7 cellular contexts compared by ENCODE assay signal in the genomic region with DNA sequence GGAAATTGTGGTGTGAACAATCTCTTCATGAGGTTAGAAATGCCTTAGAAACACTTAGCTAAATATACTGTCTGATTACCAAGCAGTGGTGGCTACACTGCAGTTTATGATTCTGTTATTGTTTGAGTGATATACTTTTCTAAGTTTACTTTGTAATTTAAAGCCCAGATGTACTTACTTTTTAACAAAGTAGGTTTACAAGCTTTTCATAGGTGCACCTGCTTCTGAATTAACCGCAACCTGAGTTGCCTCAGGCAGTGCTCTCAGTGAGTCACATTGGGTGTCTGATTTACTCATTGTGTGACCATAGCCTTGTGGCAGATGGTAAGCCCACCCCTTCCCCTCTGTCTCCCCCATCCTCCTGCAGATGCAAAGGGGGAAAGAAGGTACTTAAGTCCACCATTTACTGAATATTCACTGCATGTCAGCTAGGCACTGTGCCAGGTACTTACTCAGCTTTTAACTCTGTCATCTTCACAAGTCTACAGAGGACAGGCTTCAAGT. TPM values are rescaled to one million over a fixed set of nuclear protein-coding genes. Genes with fewer than 3 reads are reported as not detected.
DNase-seq lines count a peak whose midpoint lies in the region; TF ChIP-seq lines count a peak whose summit lies in the region.

No MANE protein-coding gene starts in this region.

- H3K4me3 ChIP-seq in stomach: no peak overlapping the region

- 71 to 91% (median 86%) methylated on average over 1 of the region's 1 CpG for WGBS in stomach, 5 donors

- no peak for TF ChIP-seq EP300 in stomach (IDR thresholded peaks at IDR 0.05)

- peaks cover 37 to 95% (median 64%) of the 10 kb centered on the region in 4 donors for H3K4me1 ChIP-seq in stomach

- H3K36me3 Mint-ChIP-seq in chondrocyte (ENCODE audit: low read depth): no peaks in the 10 kb centered on the region

- TF ChIP-seq CTCF in chondrocyte (IDR thresholded peaks at IDR 0.05) (no peak), stomach (IDR thresholded peaks at IDR 0.05) (no peak)

- no peaks in the 10 kb centered on the region for H3K27me3 Mint-ChIP-seq in chondrocyte (ENCODE audit: low read depth)

- H3K27ac Mint-ChIP-seq in chondrocyte (ENCODE audit: unreplicated experiment): peak overlapping the region; percentile 91

- no peaks in the 10 kb centered on the region for H3K27me3 ChIP-seq in stomach

- H3K36me3 ChIP-seq in stomach: peaks cover 0 to 5% (median 0%) of the 10 kb centered on the region in 4 donors

- H3K4me3 Mint-ChIP-seq in chondrocyte (ENCODE audit: unreplicated experiment): no peak overlapping the region

- no peak for TF ChIP-seq POLR2A in stomach (IDR thresholded peaks at IDR 0.05)

- no peaks in the 10 kb centered on the region for H3K9me3 Mint-ChIP-seq in chondrocyte (ENCODE audit: low read depth)

- H3K4me1 Mint-ChIP-seq in chondrocyte (ENCODE audit: low read depth): peaks cover 35% of the 10 kb centered on the region

- intact Hi-C loops in stomach (cut with DNase I; ENCODE audit: low total_unique reads): no loop called here

- H3K27ac ChIP-seq in stomach: peak overlapping the region in 4 of 5 donors; percentile 78 to 84 (median 80)

- H3K9me3 ChIP-seq in stomach: no peaks in the 10 kb centered on the region

- DNase-seq in HT1080 (ENCODE audit: low read depth): peak; percentile 51
- DNase-seq in NCI-H345 treated with DMSO at 0.1 percent for 48 hours (lab: John Stamatoyannopoulos, UW; ENCODE audit: unreplicated experiment): peak; percentile 97
- no peak for DNase-seq in chondrocyte (ENCODE audit: low spot score)
- no peak for DNase-seq in stomach
- DNase-seq in activated CD4-positive, alpha-beta T cell treated with anti-CD3 and anti-CD28 coated beads, Interleukin-2, amount 50 U/mL, for 4 hours: no peak
- no peak for DNase-seq in AG20443 (ENCODE audit: low spot score)
- no peak for DNase-seq in stimulated activated naive CD4-positive, alpha-beta T cell (lab: John Stamatoyannopoulos, UW)

RNA-seq across cellular contexts. Expression of a gene that starts 9.0 kb away (rescaled TPM):
- 2.4 and 2.9 TPM in 2 replicates for total RNA-seq in HT1080 (2014; rRNA removed; shearing (Covaris generic))
- polyA plus RNA-seq in HT1080 (2015; cell fraction: cytosol; rRNA removed): 4.3 and 5.6 TPM in 2 replicates
- polyA plus RNA-seq in HT1080 (2015; cell fraction: nucleus; rRNA removed): 5.5 and 8.8 TPM in 2 replicates
- total RNA-seq in chondrocyte (14.9 to 19.8 TPM (median 15.7 TPM) in 3 replicates), stomach (10 to 100 TPM in 4 of 5 donors, 1 to 10 TPM in 1; 7.8 to 84.8 (median 38.7) TPM)
- 10 to 100 TPM; 19.5 to 52.7 (median 28.6) TPM for polyA plus RNA-seq in stomach

Comparison
In these comparisons a context has a peak if more than half of its experiments do, and no peak if none do; other contexts are left out.
1. DNase-seq: peak in HT1080 (single experiment) and NCI-H345 treated with DMSO at 0.1 percent for 48 hours (single experiment); none in chondrocyte (single experiment), stomach (single experiment), activated CD4-positive, alpha-beta T cell treated with anti-CD3 and anti-CD28 coated beads, Interleukin-2, amount 50 U/mL, for 4 hours (0 of 2), AG20443 (single experiment) and stimulated activated naive CD4-positive, alpha-beta T cell (0 of 6).